ENCODE assay signal across 24 cellular contexts in the genomic region with DNA sequence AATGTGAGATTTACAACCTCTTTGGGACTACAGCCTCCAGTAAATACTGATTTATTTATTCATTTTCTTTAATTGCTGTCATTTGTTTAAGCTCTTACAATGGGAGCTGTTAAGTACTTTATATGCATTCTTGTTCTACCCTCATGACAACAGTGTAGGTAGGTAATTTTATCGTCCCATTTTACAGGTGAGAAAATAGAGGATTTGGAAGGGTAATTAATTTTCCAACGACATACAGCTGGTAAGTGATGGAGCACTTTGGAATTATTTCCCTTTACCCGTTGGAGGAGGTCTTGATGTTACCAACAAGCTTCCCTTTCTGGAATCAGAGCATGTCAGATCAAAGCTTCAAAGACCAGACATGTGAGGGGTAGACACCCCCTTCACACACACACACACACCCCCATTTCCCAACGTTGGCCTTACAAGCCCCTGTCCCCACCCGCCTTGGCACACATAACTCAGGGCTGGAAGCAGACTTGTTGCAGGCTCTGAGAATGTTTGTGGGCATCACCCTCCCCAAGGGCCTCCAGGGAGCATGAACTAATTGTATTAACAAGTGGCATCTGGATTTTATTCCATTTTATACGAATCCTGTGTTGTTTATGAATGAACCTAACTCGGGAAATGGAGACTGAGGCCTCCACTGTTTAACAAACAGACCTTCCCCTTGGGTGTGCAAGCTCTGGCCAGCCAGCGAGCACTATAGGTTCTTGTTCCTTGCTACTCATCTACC.
"Had no signal": no experiment of that assay in that cellular context is flagged by ENCODE, and none has a peak within 500 bp of the region (broad histone marks: within the 10 kb centered on the region; RNA-seq: fewer than 3 reads in every experiment).

No MANE protein-coding gene starts in this region.

- H3K9me3 ChIP-seq: left ventricle myocardium inferior, neutrophil, psoas muscle, sigmoid colon, spleen, suprapubic skin, thoracic aorta, tibial artery, upper lobe of right lung had no signal

- DNase-seq: islet precursor cell; naive B cell; natural killer cell; occipital lobe; sigmoid colon; small intestine; spleen; stimulated activated CD4-positive, alpha-beta T cell treated with anti-CD3 and anti-CD28 coated beads, Interleukin-4, amount 100 ng/mL, for 24 hours; stimulated activated naive CD4-positive, alpha-beta T cell; trophoblast cell; upper lobe of right lung had no signal

- H2AFZ ChIP-seq: neural progenitor cell, parathyroid adenoma had no signal

- H3K27me3 ChIP-seq: neural progenitor cell, sigmoid colon, suprapubic skin, tibial artery, upper lobe of right lung had no signal

- H3K36me3 ChIP-seq: left ventricle myocardium inferior, neural progenitor cell, neutrophil, sigmoid colon, spleen, suprapubic skin, thoracic aorta, tibial artery, upper lobe of right lung had no signal

- H3K36me3 Mint-ChIP-seq: mesothelial cell of epicardium; naive B cell; natural killer cell; neural progenitor cell; stimulated activated effector memory CD8-positive, alpha-beta T cell treated with anti-CD3 and anti-CD28 coated beads, Interleukin-12 subunit alpha, Interleukin-12 subunit beta, amount 100 ng/mL, for 72 hours had no signal

- H3K4me1 Mint-ChIP-seq: mesothelial cell of epicardium; naive B cell; natural killer cell; neural progenitor cell; stimulated activated effector memory CD8-positive, alpha-beta T cell treated with anti-CD3 and anti-CD28 coated beads, Interleukin-12 subunit alpha, Interleukin-12 subunit beta, amount 100 ng/mL, for 72 hours had no signal

- H3K4me3 Mint-ChIP-seq: mesothelial cell of epicardium; naive B cell; natural killer cell; nephron progenitor cell; neural progenitor cell; stimulated activated effector memory CD8-positive, alpha-beta T cell treated with anti-CD3 and anti-CD28 coated beads, Interleukin-12 subunit alpha, Interleukin-12 subunit beta, amount 100 ng/mL, for 72 hours; stimulated activated naive CD8-positive, alpha-beta T cell treated with anti-CD3 and anti-CD28 coated beads, Interleukin-15, Interleukin-2, amounts not matched to agents 100 ng/mL and 50 ng/mL, for 24 hours had no signal

- H3K9ac ChIP-seq: neural progenitor cell, parathyroid adenoma had no signal

- H3K27ac ChIP-seq: left ventricle myocardium inferior, neural progenitor cell, neutrophil, parathyroid adenoma, psoas muscle, sigmoid colon, spleen, suprapubic skin, thoracic aorta, tibial artery, upper lobe of right lung had no signal

- H3K9me3 Mint-ChIP-seq: mesothelial cell of epicardium; natural killer cell; nephron progenitor cell; neural progenitor cell; stimulated activated effector memory CD8-positive, alpha-beta T cell treated with anti-CD3 and anti-CD28 coated beads, Interleukin-12 subunit alpha, Interleukin-12 subunit beta, amount 100 ng/mL, for 72 hours; stimulated activated naive CD8-positive, alpha-beta T cell treated with anti-CD3 and anti-CD28 coated beads, Interleukin-15, Interleukin-2, amounts not matched to agents 100 ng/mL and 50 ng/mL, for 24 hours had no signal

- H3K4me2 ChIP-seq: neural progenitor cell had no signal

- H3K4me3 ChIP-seq: left ventricle myocardium inferior, lung, neural progenitor cell, psoas muscle, sigmoid colon, spleen, suprapubic skin, thoracic aorta, tibial artery, upper lobe of right lung had no signal

- H3K4me1 ChIP-seq: neural progenitor cell, parathyroid adenoma, psoas muscle, sigmoid colon, spleen, suprapubic skin, upper lobe of right lung had no signal

- H3K27ac Mint-ChIP-seq: mesothelial cell of epicardium; naive B cell; natural killer cell; neural progenitor cell; stimulated activated effector memory CD8-positive, alpha-beta T cell treated with anti-CD3 and anti-CD28 coated beads, Interleukin-12 subunit alpha, Interleukin-12 subunit beta, amount 100 ng/mL, for 72 hours; stimulated activated naive CD8-positive, alpha-beta T cell treated with anti-CD3 and anti-CD28 coated beads, Interleukin-15, Interleukin-2, amounts not matched to agents 100 ng/mL and 50 ng/mL, for 24 hours had no signal

- ATAC-seq: natural killer cell; psoas muscle; stimulated activated effector memory CD8-positive, alpha-beta T cell treated with anti-CD3 and anti-CD28 coated beads, Interleukin-12 subunit alpha, Interleukin-12 subunit beta, amount 100 ng/mL, for 72 hours; upper lobe of right lung had no signal

- H3K79me2 ChIP-seq: parathyroid adenoma had no signal
